Comparison of ENCODE assay signal across 1 cellular context in genomic region chr12:111148005-111148404, GRCh38.
TF ChIP-seq lines count a peak whose summit lies in the region.

No MANE protein-coding gene starts in this region.

TF ChIP-seq in HEK293, 187 proteins besides CTCF, POLR2A, EP300 and RAD21 (continued from another document):
- no peak for TF ChIP-seq ZNF518A (tag by site-specific recombination; conservative IDR thresholded peaks at IDR 0.05; ENCODE audit: low read depth)
- TF ChIP-seq ZNF580 (tag by site-specific recombination; IDR thresholded peaks at IDR 0.05), result peak; percentile 74
- TF ChIP-seq PRDM10 (tag by site-specific recombination; IDR thresholded peaks at IDR 0.05), result no peak
- TF ChIP-seq ZNF146 (tag by site-specific recombination; IDR thresholded peaks at IDR 0.05), result peak; percentile 98
